Comparison of ENCODE assay signal across 18 cellular contexts in genomic region chr6:152244998-152245630, GRCh38.
DNase-seq lines count a peak whose midpoint lies in the region; ATAC-seq and TF ChIP-seq lines count a peak whose summit lies in the region.
"Had no signal": no experiment of that assay in that cellular context is flagged by ENCODE, and none has a peak within 500 bp of the region (broad histone marks: within the 10 kb centered on the region; RNA-seq: fewer than 3 reads in every experiment).

No MANE protein-coding gene starts in this region.

- H3K4me3 Mint-ChIP-seq in neural progenitor cell, result no peak overlapping the region
- H3K4me3 Mint-ChIP-seq: activated naive CD8-positive, alpha-beta T cell treated with anti-CD3 and anti-CD28 coated beads, Interleukin-2, amount 10 ng/mL, durations not matched to agents 7 days and 5 days; CD4-positive, CD25-positive, alpha-beta regulatory T cell; dendritic cell treated with granulocyte-macrophage colony-stimulating factor and Interleukin-4, amounts not matched to agents 40 ng/mL and 50 ng/mL, for 4 days; GM23338 had no signal

- no peak overlapping the region for H3K9ac ChIP-seq in neural progenitor cell

- peaks cover 3% of the 10 kb centered on the region for H3K4me1 Mint-ChIP-seq in neural progenitor cell
- H3K4me1 Mint-ChIP-seq: GM23338 had no signal

- no peaks in the 10 kb centered on the region for H3F3A ChIP-seq in neural progenitor cell (ENCODE audit: low read depth)

- TF ChIP-seq CTCF in fibroblast of villous mesenchyme (IDR thresholded peaks at IDR 0.05; ENCODE audit: insufficient read depth, low read depth, low read length) (no peak), neural progenitor cell (IDR thresholded peaks at IDR 0.05) (no peak), upper lobe of left lung (IDR thresholded peaks at IDR 0.05) (no peak)

- peaks cover 11% of the 10 kb centered on the region for H3K36me3 Mint-ChIP-seq in neural progenitor cell

- no peak overlapping the region for H3K4me2 ChIP-seq in neural progenitor cell
- H3K4me2 ChIP-seq: GM23338 had no signal

- no peaks in the 10 kb centered on the region for H3K79me2 ChIP-seq in neural progenitor cell (ENCODE audit: low read depth)

- H4K20me1 ChIP-seq in neural progenitor cell (ENCODE audit: low read depth), result no peaks in the 10 kb centered on the region

- peak overlapping the region; percentile 4 for H2AFZ ChIP-seq in neural progenitor cell (replicated peaks)
- H2AFZ ChIP-seq: GM23338 had no signal

- H3K4me3 ChIP-seq in fibroblast of villous mesenchyme (ENCODE audit: low read depth, low read length) (no peak overlapping the region), neural progenitor cell (no peak overlapping the region), upper lobe of left lung (no peak overlapping the region)
- H3K4me3 ChIP-seq: GM23338, right lobe of liver, SJCRH30, stomach had no signal

- H3K27me3 ChIP-seq in neural progenitor cell, result no peaks in the 10 kb centered on the region
- no peaks in the 10 kb centered on the region for H3K27me3 ChIP-seq in upper lobe of left lung
- H3K27me3 ChIP-seq: foreskin keratinocyte, right lobe of liver, SJCRH30, stomach had no signal

- ATAC-seq in upper lobe of left lung (ENCODE audit: low FRiP score in 2 of 2), result peak in 1 of 2 donors; percentile 11
- ATAC-seq in GM19397 (IDR thresholded peaks at IDR 0.05; ENCODE audit: unreplicated experiment), result no peak
- no peak for ATAC-seq in GM19351 (IDR thresholded peaks at IDR 0.05; ENCODE audit: unreplicated experiment)
- ATAC-seq: foreskin keratinocyte, GM23338, right lobe of liver had no signal

- H3K9me3 ChIP-seq in neural progenitor cell (ENCODE audit: low read depth) (no peaks in the 10 kb centered on the region), upper lobe of left lung (no peaks in the 10 kb centered on the region)
- H3K9me3 ChIP-seq: right lobe of liver, SJCRH30, stomach had no signal

- DNase-seq in NCI-H510A treated with DMSO at 0.1 percent for 48 hours (lab: John Stamatoyannopoulos, UW) (peak; percentile 7), NCI-H510A (lab: John Stamatoyannopoulos, UW) (no peak), fibroblast of villous mesenchyme (ENCODE audit: low read depth) (peak; percentile 86), neural progenitor cell (ENCODE audit: low spot score) (no peak), upper lobe of left lung (no peak), T-helper 2 cell (no peak)
- DNase-seq: activated naive CD8-positive, alpha-beta T cell treated with anti-CD3 and anti-CD28 coated beads, Interleukin-2, amount 10 ng/mL, durations not matched to agents 7 days and 5 days; CD4-positive, CD25-positive, alpha-beta regulatory T cell; foreskin keratinocyte; islet precursor cell; Kasumi-1; right lobe of liver; SJCRH30; stomach had no signal

- no peaks in the 10 kb centered on the region for H3K27me3 Mint-ChIP-seq in neural progenitor cell (ENCODE audit: insufficient read depth, low read depth)
- H3K27me3 Mint-ChIP-seq: activated naive CD8-positive, alpha-beta T cell treated with anti-CD3 and anti-CD28 coated beads, Interleukin-2, amount 10 ng/mL, durations not matched to agents 7 days and 5 days; CD4-positive, CD25-positive, alpha-beta regulatory T cell; dendritic cell treated with granulocyte-macrophage colony-stimulating factor and Interleukin-4, amounts not matched to agents 40 ng/mL and 50 ng/mL, for 4 days had no signal

- no peaks in the 10 kb centered on the region for H3K9me3 Mint-ChIP-seq in neural progenitor cell
- H3K9me3 Mint-ChIP-seq: activated naive CD8-positive, alpha-beta T cell treated with anti-CD3 and anti-CD28 coated beads, Interleukin-2, amount 10 ng/mL, durations not matched to agents 7 days and 5 days; dendritic cell treated with granulocyte-macrophage colony-stimulating factor and Interleukin-4, amounts not matched to agents 40 ng/mL and 50 ng/mL, for 4 days; GM23338 had no signal

- no peak overlapping the region for H3K27ac Mint-ChIP-seq in neural progenitor cell
- H3K27ac Mint-ChIP-seq: activated naive CD8-positive, alpha-beta T cell treated with anti-CD3 and anti-CD28 coated beads, Interleukin-2, amount 10 ng/mL, durations not matched to agents 7 days and 5 days; dendritic cell treated with granulocyte-macrophage colony-stimulating factor and Interleukin-4, amounts not matched to agents 40 ng/mL and 50 ng/mL, for 4 days; GM23338 had no signal

- H3K36me3 ChIP-seq in neural progenitor cell (no peaks in the 10 kb centered on the region), upper lobe of left lung (peaks cover 13 to 81% (median 30%) of the 10 kb centered on the region in 4 donors)

- H3K27ac ChIP-seq in neural progenitor cell, result no peak overlapping the region
- peak overlapping the region in 3 of 4 donors; percentile 3 to 31 (median 7) for H3K27ac ChIP-seq in upper lobe of left lung
- H3K27ac ChIP-seq: foreskin keratinocyte, right lobe of liver, SJCRH30 had no signal

- H3K4me1 ChIP-seq in neural progenitor cell (peaks cover 8% of the 10 kb centered on the region), upper lobe of left lung (peaks cover 0 to 10% (median 3%) of the 10 kb centered on the region in 4 donors)
- H3K4me1 ChIP-seq: foreskin keratinocyte, right lobe of liver, SJCRH30 had no signal

- no peak for TF ChIP-seq POLR2A in upper lobe of left lung (IDR thresholded peaks at IDR 0.05)

- WGBS in upper lobe of left lung, 2 donors, result 75 to 76% methylated on average over 4 of the region's 4 CpGs

- no peak for TF ChIP-seq EP300 in upper lobe of left lung (IDR thresholded peaks at IDR 0.05)

Comparison
In these comparisons a context has a peak if more than half of its experiments do, and no peak if none do; other contexts are left out.
1. DNase-seq: peak in NCI-H510A treated with DMSO at 0.1 percent for 48 hours (single experiment) and fibroblast of villous mesenchyme (single experiment); none in NCI-H510A (single experiment), neural progenitor cell (single experiment), upper lobe of left lung (0 of 2) and T-helper 2 cell (0 of 5).